In genomic region chr11:29211205-29211604, GRCh38 we compare ENCODE assay signal across 35 cellular contexts.
"Had no signal": no experiment of that assay in that cellular context is flagged by ENCODE, and none has a peak within 500 bp of the region (broad histone marks: within the 10 kb centered on the region; RNA-seq: fewer than 3 reads in every experiment).

No MANE protein-coding gene starts in this region.

- H3K27ac ChIP-seq: body of pancreas, brain microvascular endothelial cell, breast epithelium, cardiac muscle cell, WERI-Rb-1 had no signal

- H3K36me3 ChIP-seq: brain microvascular endothelial cell, breast epithelium, cardiac muscle cell, WERI-Rb-1 had no signal

- H3K4me3 ChIP-seq: body of pancreas, breast epithelium, cardiac muscle cell had no signal

- H3K9me3 ChIP-seq: body of pancreas, breast epithelium had no signal

- DNase-seq: activated CD4-positive, alpha-beta memory T cell treated with anti-CD3 and anti-CD28 coated beads, Interleukin-2, amount 10 ng/mL, durations not matched to agents 7 days and 5 days; activated CD4-positive, alpha-beta T cell treated with anti-CD3 and anti-CD28 coated beads for 1 hour; activated CD4-positive, alpha-beta T cell treated with anti-CD3 and anti-CD28 coated beads for 36 hours; activated CD4-positive, alpha-beta T cell treated with anti-CD3 and anti-CD28 coated beads for 48 hours; activated CD4-positive, alpha-beta T cell treated with anti-CD3 and anti-CD28 coated beads, Interleukin-2, amount 10 ng/mL, durations not matched to agents 7 days and 5 days; activated CD4-positive, alpha-beta T cell treated with anti-CD3 and anti-CD28 coated beads, Interleukin-2, amount 50 U/mL, for 48 hours; activated CD4-positive, CD25-positive, alpha-beta regulatory T cell; activated CD8-positive, alpha-beta memory T cell treated with anti-CD3 and anti-CD28 coated beads for 24 hours; activated CD8-positive, alpha-beta memory T cell treated with anti-CD3 and anti-CD28 coated beads, Interleukin-2, amount 10 ng/mL, durations not matched to agents 7 days and 5 days; activated CD8-positive, alpha-beta memory T cell treated with anti-CD3 and anti-CD28 coated beads, Interleukin-2, amount 50 U/mL, for 48 hours; activated CD8-positive, alpha-beta T cell treated with anti-CD3 and anti-CD28 coated beads, Interleukin-2, amount 10 ng/mL, durations not matched to agents 7 days and 5 days; activated effector memory CD4-positive, alpha-beta T cell treated with Interleukin-2 at 50 U/mL for 16 hours; activated gamma-delta T cell; activated naive CD4-positive, alpha-beta T cell treated with anti-CD3 and anti-CD28 coated beads, Interleukin-2, amount 10 ng/mL, durations not matched to agents 7 days and 5 days; activated naive CD4-positive, alpha-beta T cell treated with Interleukin-2 at 50 U/mL for 16 hours; activated naive CD8-positive, alpha-beta T cell treated with anti-CD3 and anti-CD28 coated beads, Interleukin-2, amount 10 ng/mL, durations not matched to agents 7 days and 5 days; activated naive CD8-positive, alpha-beta T cell treated with anti-CD3 and anti-CD28 coated beads, Interleukin-2, amount 50 U/mL, for 24 hours; activated T-cell treated with anti-CD3 and anti-CD28 coated beads, Interleukin-2, amount 50 U/mL, for 24 hours; activated T-cell treated with anti-CD3 and anti-CD28 coated beads, Interleukin-2, amount 50 U/mL, for 48 hours; amniotic stem cell; aorta; body of pancreas; brain microvascular endothelial cell; caudate nucleus; cerebellar nuclear complex; T-helper 1 cell; T-helper 2 cell; T-helper 9 cell; WERI-Rb-1 had no signal

- FAIRE-seq: astrocyte, TTC549 had no signal

- H3K27me3 ChIP-seq: body of pancreas, brain microvascular endothelial cell, breast epithelium had no signal

- ATAC-seq: activated CD4-positive, alpha-beta T cell treated with anti-CD3 and anti-CD28 coated beads for 36 hours; activated CD4-positive, CD25-positive, alpha-beta regulatory T cell treated with anti-CD3 and anti-CD28 coated beads, Interleukin-2, amount 50 U/mL, for 24 hours; activated CD8-positive, alpha-beta memory T cell treated with anti-CD3 and anti-CD28 coated beads, Interleukin-2, amount 10 ng/mL, durations not matched to agents 7 days and 5 days; activated CD8-positive, alpha-beta T cell treated with anti-CD3 and anti-CD28 coated beads, Interleukin-2, amount 10 ng/mL, durations not matched to agents 7 days and 5 days; activated naive CD8-positive, alpha-beta T cell treated with anti-CD3 and anti-CD28 coated beads, Interleukin-2, amount 50 U/mL, for 24 hours; body of pancreas; WTC11 had no signal

- H3K4me1 ChIP-seq: body of pancreas, breast epithelium had no signal
